In the genomic region with DNA sequence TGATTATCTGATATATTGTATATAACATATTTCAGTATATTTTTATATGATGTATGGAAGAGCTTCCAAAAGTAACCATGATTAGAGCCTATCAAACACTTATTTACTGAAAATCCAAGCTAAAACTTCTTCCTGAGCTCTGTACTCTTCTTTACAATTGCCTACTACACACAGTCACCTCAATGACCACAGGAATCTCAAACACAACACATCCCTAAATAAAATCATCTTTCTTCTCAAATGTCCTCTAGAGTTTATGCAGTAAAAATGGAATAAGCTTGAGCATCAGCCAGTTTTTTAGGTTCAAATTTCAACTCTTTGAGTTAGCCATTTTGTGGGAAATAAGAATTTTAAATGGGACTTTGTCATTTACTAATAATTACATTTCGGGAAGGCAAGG, we compare ENCODE assay signal across 21 cellular contexts.
"Had no signal": no experiment of that assay in that cellular context is flagged by ENCODE, and none has a peak within 500 bp of the region (broad histone marks: within the 10 kb centered on the region; RNA-seq: fewer than 3 reads in every experiment).

No MANE protein-coding gene starts in this region.

- H3K79me2 ChIP-seq: parathyroid adenoma had no signal

- H3K4me1 ChIP-seq: esophagus squamous epithelium, parathyroid adenoma, prostate gland, spleen, tibial nerve, upper lobe of left lung had no signal

- H3K9me3 ChIP-seq: esophagus squamous epithelium, prostate gland, right atrium auricular region, spleen, thoracic aorta, tibial nerve, upper lobe of left lung had no signal

- H3K27ac ChIP-seq: coronary artery, esophagus squamous epithelium, parathyroid adenoma, prostate gland, spleen, thoracic aorta, tibial nerve, upper lobe of left lung had no signal

- H3K4me3 Mint-ChIP-seq: memory B cell; naive B cell; natural killer cell treated with Interleukin-12 subunit alpha and Interleukin-12 subunit beta and Interleukin-15 and Interleukin-18, amount 100 ng/mL, for 72 hours; neural crest cell; stimulated activated memory B cell treated with anti-CD40 and anti-IgM and Interleukin-4, amounts not matched to agents 10 μg/mL and 1 μg/mL and 100 μg/mL, for 72 hours; stimulated activated naive CD8-positive, alpha-beta T cell treated with anti-CD3 and anti-CD28 coated beads, Interleukin-15, Interleukin-2, amounts not matched to agents 100 ng/mL and 50 ng/mL, for 24 hours had no signal

- H3K9me3 Mint-ChIP-seq: memory B cell; naive B cell; natural killer cell treated with Interleukin-12 subunit alpha and Interleukin-12 subunit beta and Interleukin-15 and Interleukin-18, amount 100 ng/mL, for 72 hours; neural crest cell; stimulated activated memory B cell treated with anti-CD40 and anti-IgM and Interleukin-4, amounts not matched to agents 10 μg/mL and 1 μg/mL and 100 μg/mL, for 72 hours; stimulated activated naive CD8-positive, alpha-beta T cell treated with anti-CD3 and anti-CD28 coated beads, Interleukin-15, Interleukin-2, amounts not matched to agents 100 ng/mL and 50 ng/mL, for 24 hours had no signal

- H3K4me3 ChIP-seq: coronary artery, esophagus squamous epithelium, lung, prostate gland, right atrium auricular region, spleen, thoracic aorta, tibial nerve, upper lobe of left lung had no signal

- H3K9ac ChIP-seq: parathyroid adenoma had no signal

- ATAC-seq: natural killer cell treated with Interleukin-12 subunit alpha and Interleukin-12 subunit beta and Interleukin-15 and Interleukin-18, amount 100 ng/mL, for 72 hours; sciatic nerve; stimulated activated memory B cell treated with anti-CD40 and anti-IgM and Interleukin-4, amounts not matched to agents 10 μg/mL and 1 μg/mL and 100 μg/mL, for 72 hours had no signal

- H2AFZ ChIP-seq: parathyroid adenoma had no signal

- H3K27me3 ChIP-seq: right atrium auricular region, tibial nerve, upper lobe of left lung had no signal

- H3K36me3 ChIP-seq: esophagus squamous epithelium, prostate gland, right atrium auricular region, spleen, thoracic aorta, tibial nerve, upper lobe of left lung had no signal

- H3K27ac Mint-ChIP-seq: memory B cell; natural killer cell treated with Interleukin-12 subunit alpha and Interleukin-12 subunit beta and Interleukin-15 and Interleukin-18, amount 100 ng/mL, for 72 hours; stimulated activated memory B cell treated with anti-CD40 and anti-IgM and Interleukin-4, amounts not matched to agents 10 μg/mL and 1 μg/mL and 100 μg/mL, for 72 hours; stimulated activated naive CD8-positive, alpha-beta T cell treated with anti-CD3 and anti-CD28 coated beads, Interleukin-15, Interleukin-2, amounts not matched to agents 100 ng/mL and 50 ng/mL, for 24 hours had no signal

- H3K36me3 Mint-ChIP-seq: memory B cell; naive B cell; natural killer cell treated with Interleukin-12 subunit alpha and Interleukin-12 subunit beta and Interleukin-15 and Interleukin-18, amount 100 ng/mL, for 72 hours; stimulated activated memory B cell treated with anti-CD40 and anti-IgM and Interleukin-4, amounts not matched to agents 10 μg/mL and 1 μg/mL and 100 μg/mL, for 72 hours had no signal

- H3K4me1 Mint-ChIP-seq: memory B cell; naive B cell; stimulated activated memory B cell treated with anti-CD40 and anti-IgM and Interleukin-4, amounts not matched to agents 10 μg/mL and 1 μg/mL and 100 μg/mL, for 72 hours had no signal

- DNase-seq: dermis blood vessel endothelial cell; effector memory CD4-positive, alpha-beta T cell; esophagus squamous epithelium; hypothalamus; naive B cell; spleen; stimulated activated CD4-positive, alpha-beta T cell treated with anti-CD3 and anti-CD28 coated beads, Interleukin-4, amount 100 ng/mL, for 4 hours; upper lobe of left lung had no signal
